10 cellular contexts compared by ENCODE assay signal in genomic region chr9:106758911-106759310, GRCh38.
DNase-seq lines count a peak whose midpoint lies in the region; ATAC-seq and TF ChIP-seq lines count a peak whose summit lies in the region.
"Had no signal": no experiment of that assay in that cellular context is flagged by ENCODE, and none has a peak within 500 bp of the region (broad histone marks: within the 10 kb centered on the region; RNA-seq: fewer than 3 reads in every experiment).

No MANE protein-coding gene starts in this region.

- H3K9me3 ChIP-seq in BE2C, result no peaks in the 10 kb centered on the region

- no peak for TF ChIP-seq CTCF in epithelial cell of esophagus (IDR thresholded peaks at IDR 0.05; ENCODE audit: insufficient read depth, low read depth, low read length, missing control alignments)
- no peak for TF ChIP-seq CTCF in BE2C (IDR thresholded peaks at IDR 0.05; ENCODE audit: low read depth, low read length)

- H3K4me3 ChIP-seq in epithelial cell of esophagus (ENCODE audit: low read length), result no peak overlapping the region
- no peak overlapping the region for H3K4me3 ChIP-seq in BE2C (ENCODE audit: low read depth, low read length)

- H3K27me3 ChIP-seq in BE2C, result no peaks in the 10 kb centered on the region

- H3K4me1 ChIP-seq in BE2C, result peaks cover 4% of the 10 kb centered on the region

- ATAC-seq in GM18873 (IDR thresholded peaks at IDR 0.05; ENCODE audit: low FRiP score, unreplicated experiment) (peak; percentile 97), GM21825 (IDR thresholded peaks at IDR 0.05; ENCODE audit: unreplicated experiment) (peak; percentile 78), HG03378 (IDR thresholded peaks at IDR 0.05; ENCODE audit: unreplicated experiment) (peak; percentile 95)
- ATAC-seq: naive thymus-derived CD8-positive, alpha-beta T cell had no signal

- DNase-seq in epithelial cell of esophagus (ENCODE audit: low read depth) (peak; percentile 44), NCI-H1105 treated with DMSO at 0.1 percent for 48 hours (lab: John Stamatoyannopoulos, UW) (no peak), BE2C (no peak), NCI-H82 treated with DMSO at 0.1 percent for 48 hours (lab: John Stamatoyannopoulos, UW; ENCODE audit: unreplicated experiment) (no peak), SW 1271 (lab: John Stamatoyannopoulos, UW) (no peak)
- DNase-seq: Calu3; naive thymus-derived CD8-positive, alpha-beta T cell had no signal

- no peaks in the 10 kb centered on the region for H3K36me3 ChIP-seq in BE2C
